Comparison of ENCODE assay signal across 19 cellular contexts in the genomic region with DNA sequence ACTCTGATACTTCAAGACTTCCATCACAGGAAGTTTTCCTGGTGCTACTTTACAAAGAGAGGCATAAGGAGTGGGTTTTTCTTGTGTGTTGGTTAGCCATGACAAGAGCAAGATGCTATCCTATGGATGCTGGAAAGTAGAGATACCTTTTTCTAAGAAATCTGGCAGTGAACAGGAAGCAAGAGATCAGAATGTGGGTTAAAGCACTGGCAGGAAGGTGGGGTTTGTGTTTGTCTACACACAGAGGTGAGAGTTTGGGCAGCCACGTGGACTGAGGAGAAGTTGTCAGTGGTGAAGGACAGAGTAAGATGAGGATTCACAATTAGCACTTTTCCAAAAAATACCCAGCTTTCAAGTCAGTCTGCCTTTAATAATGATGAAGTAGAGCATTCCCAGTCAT.
"Had no signal": no experiment of that assay in that cellular context is flagged by ENCODE, and none has a peak within 500 bp of the region (broad histone marks: within the 10 kb centered on the region; RNA-seq: fewer than 3 reads in every experiment).

No MANE protein-coding gene starts in this region.

- H3K9me3 ChIP-seq: gastrocnemius medialis, heart right ventricle, psoas muscle, right lobe of liver, spleen had no signal

- ATAC-seq: activated CD4-positive, CD25-positive, alpha-beta regulatory T cell treated with anti-CD3 and anti-CD28 coated beads, Interleukin-2, amount 50 U/mL, for 24 hours; activated naive CD4-positive, alpha-beta T cell treated with anti-CD3 and anti-CD28 coated beads, Interleukin-2, amount 50 U/mL, for 72 hours; gastrocnemius medialis; left lobe of liver; psoas muscle; stimulated activated naive B cell treated with anti-CD40 and anti-IgM and Interleukin-4, amounts not matched to agents 10 μg/mL and 1 μg/mL and 100 μg/mL, for 72 hours had no signal

- H3K27ac ChIP-seq: psoas muscle, right lobe of liver, spleen had no signal

- H3K4me3 Mint-ChIP-seq: nephron; stimulated activated naive B cell treated with anti-CD40 and anti-IgM and Interleukin-4, amounts not matched to agents 10 μg/mL and 1 μg/mL and 100 μg/mL, for 72 hours; T-helper 1 cell treated with Interleukin-12 subunit alpha and Interleukin-12 subunit beta and Interleukin-4 antibody, amounts not matched to agents 30 μg/mL and 1 μg/mL, for 36 hours had no signal

- DNase-seq: activated CD8-positive, alpha-beta memory T cell treated with anti-CD3 and anti-CD28 coated beads for 24 hours; anterior cingulate cortex; gastrocnemius medialis; heart right ventricle; islet precursor cell; mesenchymal stem cell; occipital lobe; psoas muscle; right lobe of liver; spleen; stimulated activated CD4-positive, alpha-beta T cell treated with anti-CD3 and anti-CD28 coated beads, Interleukin-1b, Interleukin-23, amount 100 ng/mL, for 48 hours; stimulated activated naive B cell treated with anti-CD40 and anti-IgM and Interleukin-4, amounts not matched to agents 10 μg/mL and 1 μg/mL and 100 μg/mL, for 72 hours had no signal

- H3K27me3 Mint-ChIP-seq: type B pancreatic cell had no signal

- H3K27me3 ChIP-seq: gastrocnemius medialis, heart right ventricle, right lobe of liver, spleen had no signal

- FAIRE-seq: TTC549 had no signal

- H3K36me3 Mint-ChIP-seq: activated naive CD4-positive, alpha-beta T cell treated with anti-CD3 and anti-CD28 coated beads, Interleukin-2, amount 50 U/mL, for 72 hours; type B pancreatic cell had no signal

- H3K4me1 ChIP-seq: psoas muscle had no signal

- H3K36me3 ChIP-seq: gastrocnemius medialis, heart right ventricle, right lobe of liver, spleen had no signal

- H3K9me3 Mint-ChIP-seq: activated naive CD4-positive, alpha-beta T cell treated with anti-CD3 and anti-CD28 coated beads, Interleukin-2, amount 50 U/mL, for 72 hours; nephron; stimulated activated naive B cell treated with anti-CD40 and anti-IgM and Interleukin-4, amounts not matched to agents 10 μg/mL and 1 μg/mL and 100 μg/mL, for 72 hours; T-helper 1 cell treated with Interleukin-12 subunit alpha and Interleukin-12 subunit beta and Interleukin-4 antibody, amounts not matched to agents 30 μg/mL and 1 μg/mL, for 36 hours; type B pancreatic cell had no signal

- H3K27ac Mint-ChIP-seq: activated naive CD4-positive, alpha-beta T cell treated with anti-CD3 and anti-CD28 coated beads, Interleukin-2, amount 50 U/mL, for 72 hours; stimulated activated naive B cell treated with anti-CD40 and anti-IgM and Interleukin-4, amounts not matched to agents 10 μg/mL and 1 μg/mL and 100 μg/mL, for 72 hours had no signal

- H3K4me3 ChIP-seq: gastrocnemius medialis, heart right ventricle, psoas muscle, right lobe of liver, spleen had no signal
